Comparison of ENCODE assay signal across 11 cellular contexts in genomic region chr22:19176732-19177131, GRCh38. TPM values are rescaled to one million over a fixed set of nuclear protein-coding genes. Genes with fewer than 3 reads are reported as not detected.
DNase-seq lines count a peak whose midpoint lies in the region; ATAC-seq and TF ChIP-seq lines count a peak whose summit lies in the region.
"Had no signal": no experiment of that assay in that cellular context is flagged by ENCODE, and none has a peak within 500 bp of the region (broad histone marks: within the 10 kb centered on the region; RNA-seq: fewer than 3 reads in every experiment).

No MANE protein-coding gene starts in this region.

- peak overlapping the region; percentile 98 for H3K4me3 ChIP-seq in RWPE2 (ENCODE audit: severe bottlenecking)
- H3K4me3 ChIP-seq in epithelial cell of esophagus (ENCODE audit: low read length): peak overlapping the region; percentile 50
- no peak overlapping the region for H3K4me3 ChIP-seq in SJCRH30

- CTCF ChIA-PET in activated CD4-positive, alpha-beta T cell treated with anti-CD3 and anti-CD28 coated beads for 36 hours (lab: Charles Lee): no interaction called here

- H3K27ac Mint-ChIP-seq in activated CD4-positive, alpha-beta T cell treated with anti-CD3 and anti-CD28 coated beads for 36 hours: no peak overlapping the region
- H3K27ac Mint-ChIP-seq in progenitor cell of endocrine pancreas: no peak overlapping the region

- H3K27ac ChIP-seq in RWPE2 (ENCODE audit: poor library complexity, severe bottlenecking) (peak overlapping the region; percentile 73), SJCRH30 (no peak overlapping the region)
- H3K27ac ChIP-seq: pancreas had no signal

- H3K4me3 Mint-ChIP-seq in activated CD4-positive, alpha-beta T cell treated with anti-CD3 and anti-CD28 coated beads for 36 hours: peak overlapping the region; percentile 49
- peak overlapping the region; percentile 76 for H3K4me3 Mint-ChIP-seq in progenitor cell of endocrine pancreas (ENCODE audit: low read depth)

- H3K4me1 Mint-ChIP-seq in activated CD4-positive, alpha-beta T cell treated with anti-CD3 and anti-CD28 coated beads for 36 hours: peaks cover 37% of the 10 kb centered on the region
- peaks cover 22% of the 10 kb centered on the region for H3K4me1 Mint-ChIP-seq in progenitor cell of endocrine pancreas (ENCODE audit: low read depth)

- H3K27me3 Mint-ChIP-seq in activated CD4-positive, alpha-beta T cell treated with anti-CD3 and anti-CD28 coated beads for 36 hours: no peaks in the 10 kb centered on the region
- no peaks in the 10 kb centered on the region for H3K27me3 Mint-ChIP-seq in progenitor cell of endocrine pancreas

- H3K4me1 ChIP-seq in RWPE2 (ENCODE audit: insufficient read depth, poor library complexity, severe bottlenecking) (peaks cover 18% of the 10 kb centered on the region), SJCRH30 (peaks cover 14% of the 10 kb centered on the region; the same call in 1 of the 2 replicates)

- H3K9me3 Mint-ChIP-seq in activated CD4-positive, alpha-beta T cell treated with anti-CD3 and anti-CD28 coated beads for 36 hours (ENCODE audit: low read depth): no peaks in the 10 kb centered on the region
- H3K9me3 Mint-ChIP-seq in progenitor cell of endocrine pancreas (ENCODE audit: low read depth): no peaks in the 10 kb centered on the region

- H3K27me3 ChIP-seq in RWPE2 (ENCODE audit: insufficient read depth, poor library complexity, severe bottlenecking) (no peaks in the 10 kb centered on the region), SJCRH30 (no peaks in the 10 kb centered on the region)
- H3K27me3 ChIP-seq: pancreas had no signal

- no peak for TF ChIP-seq CTCF in RWPE2 (IDR thresholded peaks at IDR 0.05; ENCODE audit: poor library complexity, severe bottlenecking)
- TF ChIP-seq CTCF in epithelial cell of esophagus (IDR thresholded peaks at IDR 0.05; ENCODE audit: insufficient read depth, low read depth, low read length, missing control alignments): no peak
- no peak for TF ChIP-seq CTCF in progenitor cell of endocrine pancreas (IDR thresholded peaks at IDR 0.05; ENCODE audit: unreplicated experiment)

- POLR2A ChIA-PET in activated CD4-positive, alpha-beta T cell treated with anti-CD3 and anti-CD28 coated beads for 36 hours (lab: Charles Lee): no interaction called here

- H3K9me3 ChIP-seq in RWPE2 (ENCODE audit: severe bottlenecking) (no peaks in the 10 kb centered on the region), SJCRH30 (replicated peaks) (no peaks in the 10 kb centered on the region)
- H3K9me3 ChIP-seq: pancreas had no signal

- no peak for ATAC-seq in activated CD4-positive, alpha-beta T cell treated with anti-CD3 and anti-CD28 coated beads for 36 hours
- no peak for ATAC-seq in RWPE2 (ENCODE audit: low read depth)
- ATAC-seq: pancreas had no signal

- peaks cover 6% of the 10 kb centered on the region for H3K36me3 Mint-ChIP-seq in activated CD4-positive, alpha-beta T cell treated with anti-CD3 and anti-CD28 coated beads for 36 hours (ENCODE audit: low read depth)
- H3K36me3 Mint-ChIP-seq in progenitor cell of endocrine pancreas (ENCODE audit: insufficient read depth): peaks cover 2% of the 10 kb centered on the region

- intact Hi-C loops in activated CD4-positive, alpha-beta T cell treated with anti-CD3 and anti-CD28 coated beads for 36 hours (cut with DNase I, micrococcal nuclease): loop anchor here (5.0 kb wide), 5 partner anchors 69 to 766 kb away; partner anchors contain the start of genes C22orf39 (in 1 of the 2), CLTCL1 (in 1 of the 2), COMT (in 1 of the 2) and HIRA (in 1 of the 2)

- peaks cover 21% of the 10 kb centered on the region for H3K36me3 ChIP-seq in RWPE2 (ENCODE audit: low read depth)
- H3K36me3 ChIP-seq in SJCRH30: no peaks in the 10 kb centered on the region
- H3K36me3 ChIP-seq: pancreas had no signal

- no peak for DNase-seq in activated CD4-positive, alpha-beta T cell treated with anti-CD3 and anti-CD28 coated beads for 36 hours
- no peak for DNase-seq in activated CD4-positive, alpha-beta T cell treated with anti-CD3 and anti-CD28 coated beads for 48 hours
- DNase-seq in RWPE2 (ENCODE audit: low spot score) (no peak), epithelial cell of esophagus (ENCODE audit: low read depth) (no peak), progenitor cell of endocrine pancreas (ENCODE audit: low spot score, unreplicated experiment) (no peak), SJCRH30 (no peak), inferior parietal cortex (ENCODE audit: extremely low spot score) (no peak), KG1 (lab: John Stamatoyannopoulos, UW) (no peak)
- DNase-seq: foreskin melanocyte had no signal

RNA-seq across cellular contexts. Expression of gene SLC25A1, which starts 1.8 kb away (rescaled TPM):
- 10 to 100 TPM; 48.5 to 52.8 TPM for total RNA-seq in activated CD4-positive, alpha-beta T cell treated with anti-CD3 and anti-CD28 coated beads for 36 hours
- 99.8 and 111 TPM in 2 replicates for total RNA-seq in progenitor cell of endocrine pancreas
- 34.5 and 38.7 TPM in 2 replicates for total RNA-seq in SJCRH30 (2014; rRNA removed; shearing (Covaris generic))

RNA-seq across cellular contexts. Expression of gene GSC2, which starts 26.6 kb away (rescaled TPM):
- not detected for total RNA-seq in activated CD4-positive, alpha-beta T cell treated with anti-CD3 and anti-CD28 coated beads for 36 hours
- not detected in 2 replicates for total RNA-seq in progenitor cell of endocrine pancreas
- not detected in 2 replicates for total RNA-seq in SJCRH30 (2014; rRNA removed; shearing (Covaris generic))
- total RNA-seq: LHCN-M2, pancreas had no signal

RNA-seq across cellular contexts. Expression of gene ESS2, which starts 32.3 kb away (rescaled TPM):
- 10 to 100 TPM; 12.9 to 13.4 TPM for total RNA-seq in activated CD4-positive, alpha-beta T cell treated with anti-CD3 and anti-CD28 coated beads for 36 hours
- total RNA-seq in progenitor cell of endocrine pancreas: 18.7 and 20.4 TPM in 2 replicates
- total RNA-seq in SJCRH30 (2014; rRNA removed; shearing (Covaris generic)): 10.4 and 12.0 TPM in 2 replicates

RNA-seq across cellular contexts. Expression of gene TSSK2, which starts 45.6 kb away (rescaled TPM):
- not detected for total RNA-seq in activated CD4-positive, alpha-beta T cell treated with anti-CD3 and anti-CD28 coated beads for 36 hours
- not detected in 2 replicates for total RNA-seq in progenitor cell of endocrine pancreas
- not detected in 2 replicates for total RNA-seq in SJCRH30 (2014; rRNA removed; shearing (Covaris generic))
- total RNA-seq: LHCN-M2 had no signal

RNA-seq across cellular contexts. Expression of gene DGCR2, which starts 54.5 kb away (rescaled TPM):
- total RNA-seq in activated CD4-positive, alpha-beta T cell treated with anti-CD3 and anti-CD28 coated beads for 36 hours: 10 to 100 TPM; 23.7 to 27.5 TPM
- 87.1 and 89.1 TPM in 2 replicates for total RNA-seq in progenitor cell of endocrine pancreas
- 27.6 and 29.3 TPM in 2 replicates for total RNA-seq in SJCRH30 (2014; rRNA removed; shearing (Covaris generic))
